ENCODE assay signal across 18 cellular contexts in the genomic region with DNA sequence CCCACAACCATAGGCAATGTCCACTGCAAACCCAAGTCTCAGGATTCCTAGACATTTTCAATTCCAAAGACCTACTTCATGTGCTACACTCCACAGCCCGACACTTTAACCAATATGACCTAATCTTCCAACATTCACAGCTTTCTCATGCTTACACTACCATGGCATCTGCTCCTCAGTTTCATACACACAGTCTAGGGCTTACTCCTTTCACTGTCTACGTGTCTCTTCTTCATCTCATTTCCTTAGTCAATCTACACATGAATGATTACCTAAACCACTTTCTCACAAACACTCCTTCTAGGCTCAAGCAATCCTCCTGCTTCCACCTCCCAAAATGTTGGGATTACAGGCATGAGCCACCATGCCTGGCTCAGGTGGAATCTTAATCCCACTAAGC.
DNase-seq lines count a peak whose midpoint lies in the region; ATAC-seq and TF ChIP-seq lines count a peak whose summit lies in the region.
"Had no signal": no experiment of that assay in that cellular context is flagged by ENCODE, and none has a peak within 500 bp of the region (broad histone marks: within the 10 kb centered on the region; RNA-seq: fewer than 3 reads in every experiment).

No MANE protein-coding gene starts in this region.

- no peak overlapping the region for H3K27ac ChIP-seq in IMR-90 (ENCODE audit: insufficient read depth, low read length)
- H3K27ac ChIP-seq: cardiac muscle cell, gastroesophageal sphincter, GM23248, left lung, ovary, vagina had no signal

- dilution Hi-C loops in IMR-90 (cut with HindIII; ENCODE audit: low sequenced_read_pairs, unreplicated experiment), result no loop called here

- H2AK9ac ChIP-seq in IMR-90 (replicated peaks; ENCODE audit: low read depth, low read length, poor library complexity), result no peak overlapping the region

- CTCF ChIA-PET in IMR-90 (lab: Yijun Ruan, JAX), result no interaction called here

- no peak overlapping the region for H3K4ac ChIP-seq in IMR-90 (ENCODE audit: low read depth, low read length)

- no peak overlapping the region for H2BK20ac ChIP-seq in IMR-90 (ENCODE audit: low read depth, low read length)

- no peak overlapping the region for H2BK5ac ChIP-seq in IMR-90 (ENCODE audit: low read depth, low read length, poor library complexity, severe bottlenecking)

- H3K79me1 ChIP-seq in IMR-90 (ENCODE audit: low read depth in 1 of 2, low read length in 2 of 2), result peaks cover 34 to 70% of the 10 kb centered on the region in 2 experiments

- ATAC-seq in GM18498 (IDR thresholded peaks at IDR 0.05; ENCODE audit: unreplicated experiment) (peak; percentile 59), GM19452 (IDR thresholded peaks at IDR 0.05; ENCODE audit: unreplicated experiment) (peak; percentile 64), HG02981 (IDR thresholded peaks at IDR 0.05; ENCODE audit: unreplicated experiment) (peak; percentile 64), IMR-90 (ENCODE audit: low read depth) (no peak)
- ATAC-seq: gastroesophageal sphincter, left lung had no signal

- 0 out of 2 replicates have a peak, but pooled peaks cover 1% of the 10 kb centered on the region for H3K36me3 ChIP-seq in IMR-90 (ENCODE audit: control insufficient read depth, insufficient read depth, low read length)
- H3K36me3 ChIP-seq: cardiac muscle cell, gastroesophageal sphincter, left lung, ovary, vagina had no signal

- H3K56ac ChIP-seq in IMR-90 (ENCODE audit: extremely low read depth, insufficient read depth, low read length), result no peak overlapping the region

- H3K9me3 ChIP-seq in IMR-90 (ENCODE audit: control insufficient read depth, insufficient read depth, low read length), result no peaks in the 10 kb centered on the region
- H3K9me3 ChIP-seq: gastroesophageal sphincter, left lung, ovary, vagina had no signal

- no peak overlapping the region for H3K4me3 ChIP-seq in IMR-90 (ENCODE audit: insufficient read depth, low read depth, low read length)
- H3K4me3 ChIP-seq: cardiac muscle cell, gastroesophageal sphincter, GM23248, left lung, ovary, vagina had no signal

- no peaks in the 10 kb centered on the region for H3K4me1 ChIP-seq in IMR-90 (ENCODE audit: control insufficient read depth, insufficient read depth, low read length)
- H3K4me1 ChIP-seq: left lung had no signal

- no peak for TF ChIP-seq POLR2A in IMR-90 (IDR thresholded peaks at IDR 0.05; ENCODE audit: low read depth, low read length)

- peaks cover 3% of the 10 kb centered on the region; the same call in 1 of the 2 replicates for H4K20me1 ChIP-seq in IMR-90 (ENCODE audit: insufficient read depth, low read length)

- H2AFZ ChIP-seq in IMR-90 (replicated peaks; ENCODE audit: low read length, poor library complexity), result no peak overlapping the region
- H2AFZ ChIP-seq: GM23248 had no signal

- DNase-seq in IMR-90, result no peak
- DNase-seq in DMS114 treated with DMSO at 0.1 percent for 48 hours (lab: John Stamatoyannopoulos, UW; ENCODE audit: unreplicated experiment), result no peak
- DNase-seq in HK-2 (ENCODE audit: unreplicated experiment), result no peak
- DNase-seq in DMS79 treated with DMSO at 0.1 percent for 48 hours (lab: John Stamatoyannopoulos, UW), result no peak
- no peak for DNase-seq in middle frontal gyrus (ENCODE audit: extremely low spot score, low spot score)
- DNase-seq: CD4-positive, alpha-beta T cell; GM23248; KG1; left lung; NCI-H1092 treated with DMSO at 0.1 percent for 48 hours; ovary; SIG-M5 had no signal

- H3K14ac ChIP-seq in IMR-90 (replicated peaks; ENCODE audit: low read depth, low read length), result no peak overlapping the region; the same call in 1 of the 2 replicates

- no peak overlapping the region for H3K4me2 ChIP-seq in IMR-90 (ENCODE audit: low read depth, low read length)

- 100% methylated on average over 2 of the region's 2 CpGs; no CpG with 5 or more reads in 1 of the 2 experiments for WGBS in IMR-90 (ENCODE audit: extremely low coverage in 2 of 2, insufficient read length in 1 of 2), 2 experiments

- no peak overlapping the region for H2BK120ac ChIP-seq in IMR-90 (ENCODE audit: low read depth, low read length)

- TF ChIP-seq RAD21 in IMR-90 (IDR thresholded peaks at IDR 0.05; ENCODE audit: low read length), result no peak

- peaks cover 9% of the 10 kb centered on the region; the same call in 1 of the 2 replicates for H3K9me1 ChIP-seq in IMR-90 (ENCODE audit: insufficient read depth, low read length)

- in situ Hi-C loops in IMR-90 (cut with MboI; ENCODE audit: low sequenced_read_pairs), result no loop called here

- POLR2A ChIA-PET in IMR-90 (lab: Charles Lee; ENCODE audit: unreplicated experiment), result no interaction called here

- no TSS peak for BruUV-seq in IMR-90 (replicated peaks; lab: Mats Ljungman, UMichigan)

- no peak overlapping the region for H3K18ac ChIP-seq in IMR-90 (ENCODE audit: low read depth, low read length)

- no peak overlapping the region; the same call in 1 of the 2 replicates for H4K5ac ChIP-seq in IMR-90 (ENCODE audit: low read depth, low read length)

- peak overlapping the region; percentile 24; the same call in 1 of the 2 replicates for H3K23ac ChIP-seq in IMR-90 (ENCODE audit: low read depth, low read length)

- H2AK5ac ChIP-seq in IMR-90 (ENCODE audit: low read depth, low read length), result no peak overlapping the region

- intact Hi-C loops in IMR-90 (cut with micrococcal nuclease), result no loop called here

- no peaks in the 10 kb centered on the region for H3K27me3 ChIP-seq in IMR-90 (ENCODE audit: control insufficient read depth, insufficient read depth, low read length)
- H3K27me3 ChIP-seq: cardiac muscle cell, gastroesophageal sphincter, left lung, ovary, vagina had no signal

- TF ChIP-seq CTCF in IMR-90 (conservative IDR thresholded peaks at IDR 0.05; ENCODE audit: low read depth, low read length), result no peak

- H3K9ac ChIP-seq in IMR-90 (ENCODE audit: low read depth, low read length), result no peak overlapping the region
- H3K9ac ChIP-seq: GM23248 had no signal

- H2BK15ac ChIP-seq in IMR-90 (ENCODE audit: low read depth, low read length), result no peak overlapping the region

- H4K8ac ChIP-seq in IMR-90 (ENCODE audit: low read depth in 2 of 2, low read length in 2 of 2), result no peak overlapping the region

- H4K91ac ChIP-seq in IMR-90 (ENCODE audit: insufficient read depth, low read depth, low read length), result no peak overlapping the region

TF ChIP-seq in IMR-90, 13 proteins besides CTCF, POLR2A, EP300 and RAD21:
- TF ChIP-seq FOS (IDR thresholded peaks at IDR 0.05; ENCODE audit: low read depth, low read length) (no peak), BHLHE40 (IDR thresholded peaks at IDR 0.05; ENCODE audit: low read depth, low read length) (no peak), MXI1 (IDR thresholded peaks at IDR 0.05; ENCODE audit: borderline replicate concordance, low read depth, low read length) (no peak), SMC3 (IDR thresholded peaks at IDR 0.05; ENCODE audit: low read depth, low read length) (no peak), USF2 (IDR thresholded peaks at IDR 0.05; ENCODE audit: low read depth, low read length) (no peak), MAZ (IDR thresholded peaks at IDR 0.05; ENCODE audit: borderline replicate concordance, low read depth, low read length) (no peak), NFE2L2 (IDR thresholded peaks at IDR 0.05; ENCODE audit: low read depth, low read length) (no peak), ELK1 (IDR thresholded peaks at IDR 0.05; ENCODE audit: borderline replicate concordance, low read depth, low read length) (no peak)
TF ChIP-seq in IMR-90: peak in this region for 0.
